ENCODE assay signal across 31 cellular contexts in the genomic region with DNA sequence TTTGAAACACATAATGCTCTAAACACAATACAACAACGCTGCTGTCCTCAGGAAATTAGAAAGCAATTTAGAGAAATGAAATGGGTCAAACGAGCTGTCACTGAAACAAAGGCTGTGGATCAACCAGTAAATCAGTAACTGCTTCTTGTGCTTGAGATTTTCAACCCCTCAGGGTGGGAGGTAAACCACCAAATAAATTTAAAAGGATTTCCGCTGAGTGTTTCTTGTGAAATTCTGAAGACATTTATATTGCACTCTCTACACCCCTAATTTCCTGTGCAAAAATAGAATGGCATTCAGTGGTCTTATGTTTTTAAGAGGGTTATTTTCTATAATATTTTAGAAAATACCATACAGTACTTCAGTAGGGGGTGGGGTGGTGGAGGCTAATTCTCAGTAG.
"Had no signal": no experiment of that assay in that cellular context is flagged by ENCODE, and none has a peak within 500 bp of the region (broad histone marks: within the 10 kb centered on the region; RNA-seq: fewer than 3 reads in every experiment).

No MANE protein-coding gene starts in this region.

- H3K27me3 Mint-ChIP-seq: naive B cell; stimulated activated naive CD8-positive, alpha-beta T cell treated with anti-CD3 and anti-CD28 coated beads, Interleukin-15, Interleukin-2, amounts not matched to agents 100 ng/mL and 50 ng/mL, for 24 hours had no signal

- H3K4me3 Mint-ChIP-seq: immature natural killer cell; mesothelial cell of epicardium; naive B cell; natural killer cell; nephron progenitor cell; neural progenitor cell; stimulated activated effector memory CD8-positive, alpha-beta T cell treated with anti-CD3 and anti-CD28 coated beads, Interleukin-12 subunit alpha, Interleukin-12 subunit beta, amount 100 ng/mL, for 72 hours; stimulated activated naive CD8-positive, alpha-beta T cell treated with anti-CD3 and anti-CD28 coated beads, Interleukin-15, Interleukin-2, amounts not matched to agents 100 ng/mL and 50 ng/mL, for 24 hours had no signal

- H3K4me2 ChIP-seq: neural progenitor cell had no signal

- H3K9ac ChIP-seq: neural progenitor cell, parathyroid adenoma had no signal

- H3K9me3 ChIP-seq: neutrophil, psoas muscle, suprapubic skin, thoracic aorta had no signal

- DNase-seq: hypothalamus; immature natural killer cell; kidney; left colon; left ventricle myocardium inferior; mesendoderm; naive B cell; natural killer cell; nephron progenitor cell; occipital lobe; psoas muscle; stimulated activated CD4-positive, alpha-beta T cell treated with anti-CD3 and anti-CD28 coated beads, Interleukin-12 subunit alpha, Interleukin-12 subunit beta, amount 100 ng/mL, for 4 hours; stimulated activated CD4-positive, alpha-beta T cell treated with anti-CD3 and anti-CD28 coated beads, Interleukin-15, amount 100 ng/mL, for 24 hours; stimulated activated CD4-positive, alpha-beta T cell treated with anti-CD3 and anti-CD28 coated beads, Interleukin-2, amount 100 ng/mL, for 24 hours; stimulated activated CD4-positive, alpha-beta T cell treated with anti-CD3 and anti-CD28 coated beads, Interleukin-4, amount 100 ng/mL, for 1 hour; stimulated activated naive CD4-positive, alpha-beta T cell; tibial artery; trophoblast cell had no signal

- H3K36me3 ChIP-seq: left ventricle myocardium inferior, neural progenitor cell, neutrophil, right atrium auricular region, suprapubic skin, thoracic aorta, tibial artery, vagina had no signal

- H3K27ac Mint-ChIP-seq: immature natural killer cell; mesothelial cell of epicardium; naive B cell; natural killer cell; nephron progenitor cell; neural progenitor cell; stimulated activated effector memory CD8-positive, alpha-beta T cell treated with anti-CD3 and anti-CD28 coated beads, Interleukin-12 subunit alpha, Interleukin-12 subunit beta, amount 100 ng/mL, for 72 hours; stimulated activated naive CD8-positive, alpha-beta T cell treated with anti-CD3 and anti-CD28 coated beads, Interleukin-15, Interleukin-2, amounts not matched to agents 100 ng/mL and 50 ng/mL, for 24 hours had no signal

- H3K4me1 ChIP-seq: left ventricle myocardium inferior, neural progenitor cell, parathyroid adenoma, psoas muscle, right atrium auricular region, suprapubic skin, tibial artery, vagina had no signal

- H3K9me3 Mint-ChIP-seq: neural progenitor cell had no signal

- H3K4me3 ChIP-seq: left ventricle myocardium inferior, lung, neural progenitor cell, psoas muscle, right atrium auricular region, skin epidermis, suprapubic skin, thoracic aorta, tibial artery, vagina had no signal

- H3K27ac ChIP-seq: left ventricle myocardium inferior, neural progenitor cell, neutrophil, parathyroid adenoma, psoas muscle, right atrium auricular region, skin epidermis, suprapubic skin, thoracic aorta, tibial artery, vagina had no signal

- ATAC-seq: left colon; natural killer cell; psoas muscle; sciatic nerve; stimulated activated effector memory CD8-positive, alpha-beta T cell treated with anti-CD3 and anti-CD28 coated beads, Interleukin-12 subunit alpha, Interleukin-12 subunit beta, amount 100 ng/mL, for 72 hours had no signal

- H3K27me3 ChIP-seq: neural progenitor cell, neutrophil, right atrium auricular region, suprapubic skin, tibial artery, vagina had no signal

- H3K36me3 Mint-ChIP-seq: immature natural killer cell; mesothelial cell of epicardium; naive B cell; neural progenitor cell; stimulated activated effector memory CD8-positive, alpha-beta T cell treated with anti-CD3 and anti-CD28 coated beads, Interleukin-12 subunit alpha, Interleukin-12 subunit beta, amount 100 ng/mL, for 72 hours had no signal

- H3K4me1 Mint-ChIP-seq: immature natural killer cell; mesothelial cell of epicardium; naive B cell; natural killer cell; nephron progenitor cell; neural progenitor cell; stimulated activated effector memory CD8-positive, alpha-beta T cell treated with anti-CD3 and anti-CD28 coated beads, Interleukin-12 subunit alpha, Interleukin-12 subunit beta, amount 100 ng/mL, for 72 hours had no signal
